19 cellular contexts compared by ENCODE assay signal in genomic region chr3:160184655-160185054, GRCh38. TPM values are rescaled to one million over a fixed set of nuclear protein-coding genes. Genes with fewer than 3 reads are reported as not detected.
DNase-seq lines count a peak whose midpoint lies in the region; ATAC-seq and TF ChIP-seq lines count a peak whose summit lies in the region.
"Had no signal": no experiment of that assay in that cellular context is flagged by ENCODE, and none has a peak within 500 bp of the region (broad histone marks: within the 10 kb centered on the region; RNA-seq: fewer than 3 reads in every experiment).

No MANE protein-coding gene starts in this region.

- 64% methylated on average over 3 of the region's 3 CpGs for WGBS in SK-N-SH (ENCODE audit: low lambda C conversion rate)
- WGBS in hepatocyte (ENCODE audit: low lambda C conversion rate, missing lambda C conversion rate): 74% methylated on average over 3 of the region's 3 CpGs

- H3K9me3 ChIP-seq in SK-N-SH: no peaks in the 10 kb centered on the region
- no peaks in the 10 kb centered on the region for H3K9me3 ChIP-seq in hepatocyte (ENCODE audit: low read depth)
- no peaks in the 10 kb centered on the region for H3K9me3 ChIP-seq in thoracic aorta
- H3K9me3 ChIP-seq: right atrium auricular region, uterus had no signal

- peaks cover 4% of the 10 kb centered on the region for H3F3A ChIP-seq in SK-N-SH (replicated peaks; ENCODE audit: insufficient read depth)

- H3K4me2 ChIP-seq in SK-N-SH: no peak overlapping the region
- no peak overlapping the region for H3K4me2 ChIP-seq in hepatocyte

- TF ChIP-seq CTCF in SK-N-SH (IDR thresholded peaks at IDR 0.05) (no peak), hepatocyte (IDR thresholded peaks at IDR 0.05; ENCODE audit: poor library complexity) (no peak), thoracic aorta (IDR thresholded peaks at IDR 0.05) (no peak)

- no peak overlapping the region for H3K4me3 ChIP-seq in SK-N-SH (ENCODE audit: low read depth in 2 of 2, low read length in 1 of 2)
- H3K4me3 ChIP-seq in hepatocyte: no peak overlapping the region
- no peak overlapping the region for H3K4me3 ChIP-seq in thoracic aorta
- H3K4me3 ChIP-seq: left ventricle myocardium inferior, right atrium auricular region, uterus had no signal

- H3K79me2 ChIP-seq in SK-N-SH (ENCODE audit: insufficient read depth): no peaks in the 10 kb centered on the region
- H3K79me2 ChIP-seq in hepatocyte: no peaks in the 10 kb centered on the region

- POLR2A ChIA-PET in SK-N-SH (lab: Yijun Ruan, JAX): no interaction called here

- H3K9ac ChIP-seq in SK-N-SH: no peak overlapping the region

- H3K9me2 ChIP-seq in SK-N-SH: no peaks in the 10 kb centered on the region
- no peaks in the 10 kb centered on the region for H3K9me2 ChIP-seq in hepatocyte (replicated peaks; ENCODE audit: insufficient read depth)

- no peak for TF ChIP-seq EP300 in SK-N-SH (IDR thresholded peaks at IDR 0.05; ENCODE audit: borderline replicate concordance in 1 of 2, low read depth in 1 of 2, low read length in 1 of 2)

- H2AFZ ChIP-seq in SK-N-SH (ENCODE audit: low read depth) (peak overlapping the region; percentile 53; the same call in 1 of the 2 replicates), hepatocyte (no peak overlapping the region)

- H3K36me3 ChIP-seq in SK-N-SH (replicated peaks in 1 of 2; ENCODE audit: control insufficient read depth in 1 of 2, insufficient read depth in 2 of 2, low read length in 1 of 2): no peaks in the 10 kb centered on the region
- no peaks in the 10 kb centered on the region for H3K36me3 ChIP-seq in hepatocyte (replicated peaks; ENCODE audit: insufficient read depth, low read depth)
- H3K36me3 ChIP-seq in thoracic aorta: no peaks in the 10 kb centered on the region
- H3K36me3 ChIP-seq: left ventricle myocardium inferior, right atrium auricular region, uterus had no signal

- no peak for DNase-seq in SK-N-SH
- DNase-seq in amniotic epithelial cell (ENCODE audit: low read depth): peak; percentile 90
- DNase-seq in hepatocyte (ENCODE audit: low spot score): no peak
- no peak for DNase-seq in thoracic aorta (ENCODE audit: low spot score)
- DNase-seq in ecto neural progenitor cell (ENCODE audit: low spot score): no peak
- DNase-seq: 8988T; activated CD4-positive, CD25-positive, alpha-beta regulatory T cell treated with anti-CD3 and anti-CD28 coated beads, Interleukin-2, amount 50 U/mL, for 72 hours; KG1; left ventricle myocardium inferior; naive thymus-derived CD8-positive, alpha-beta T cell; NCI-H146; NCI-H446 treated with DMSO at 0.1 percent for 48 hours; RPMI8226; stimulated activated CD4-positive, alpha-beta T cell treated with anti-CD3 and anti-CD28 coated beads, Interleukin-4, amount 100 ng/mL, for 24 hours; uterus had no signal

- peak overlapping the region in 1 of 2 experiments; percentile 53; a peak in 1 of 4 replicates for H3K27ac ChIP-seq in SK-N-SH (ENCODE audit: low read depth in 2 of 2, low read length in 1 of 2)
- peak overlapping the region; percentile 36 for H3K27ac ChIP-seq in hepatocyte
- H3K27ac ChIP-seq in thoracic aorta: peak overlapping the region in 1 of 2 donors; percentile 42
- H3K27ac ChIP-seq: left ventricle myocardium inferior, uterus had no signal

- ATAC-seq in SK-N-SH treated with all-trans-retinoic acid at 6 μM for 48 hours (no peak), thoracic aorta (ENCODE audit: insufficient number of reproducible peaks, low FRiP score, low read depth) (peak; percentile 46), GM19035 (IDR thresholded peaks at IDR 0.05; ENCODE audit: unreplicated experiment) (no peak), HG03442 (IDR thresholded peaks at IDR 0.05; ENCODE audit: unreplicated experiment) (no peak)
- ATAC-seq: naive thymus-derived CD8-positive, alpha-beta T cell had no signal

- CTCF ChIA-PET in SK-N-SH (lab: Yijun Ruan, JAX): no interaction called here

- H4K20me1 ChIP-seq in SK-N-SH (ENCODE audit: insufficient read depth) (no peaks in the 10 kb centered on the region), hepatocyte (ENCODE audit: insufficient read depth, poor library complexity, severe bottlenecking) (no peaks in the 10 kb centered on the region)

- no peak for TF ChIP-seq RAD21 in SK-N-SH (IDR thresholded peaks at IDR 0.05; ENCODE audit: low read length)

- H3K27me3 ChIP-seq in SK-N-SH (ENCODE audit: insufficient read depth) (no peaks in the 10 kb centered on the region), hepatocyte (no peaks in the 10 kb centered on the region), thoracic aorta (replicated peaks; ENCODE audit: insufficient read depth) (no peaks in the 10 kb centered on the region)
- H3K27me3 ChIP-seq: right atrium auricular region had no signal

- H3K4me1 ChIP-seq in SK-N-SH (ENCODE audit: control insufficient read depth in 1 of 2, insufficient read depth in 2 of 2, low read depth in 1 of 2, low read length in 1 of 2) (peaks cover 0 to 19% of the 10 kb centered on the region in 2 experiments; a peak in 3 of 4 replicates), hepatocyte (ENCODE audit: insufficient read depth) (peaks cover 22% of the 10 kb centered on the region), thoracic aorta (ENCODE audit: control insufficient read depth in 1 of 2, low read depth in 2 of 2) (peaks cover 12 to 20% of the 10 kb centered on the region in 2 donors)
- H3K4me1 ChIP-seq: left ventricle myocardium inferior, right atrium auricular region had no signal

TF ChIP-seq in SK-N-SH, 30 proteins besides CTCF, POLR2A, EP300 and RAD21 (continues in another document):
- TF ChIP-seq MAX (IDR thresholded peaks at IDR 0.05; ENCODE audit: low read depth) (no peak), ZBTB33 (IDR thresholded peaks at IDR 0.05; ENCODE audit: borderline replicate concordance, low read depth) (no peak), TCF12 (IDR thresholded peaks at IDR 0.05) (no peak), EZH2phosphoT487 (IDR thresholded peaks at IDR 0.05; ENCODE audit: borderline replicate concordance, low read depth) (no peak)
- TF ChIP-seq, protein P1, sequence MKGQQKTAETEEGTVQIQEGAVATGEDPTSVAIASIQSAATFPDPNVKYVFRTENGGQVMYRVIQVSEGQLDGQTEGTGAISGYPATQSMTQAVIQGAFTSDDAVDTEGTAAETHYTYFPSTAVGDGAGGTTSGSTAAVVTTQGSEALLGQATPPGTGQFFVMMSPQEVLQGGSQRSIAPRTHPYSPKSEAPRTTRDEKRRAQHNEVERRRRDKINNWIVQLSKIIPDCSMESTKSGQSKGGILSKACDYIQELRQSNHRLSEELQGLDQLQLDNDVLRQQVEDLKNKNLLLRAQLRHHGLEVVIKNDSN (IDR thresholded peaks at IDR 0.05; ENCODE audit: borderline replicate concordance, low read depth): no peak

TF ChIP-seq in SK-N-SH treated with all-trans-retinoic acid at 6 μM for 48 hours, 23 proteins besides CTCF, POLR2A, EP300 and RAD21:
- no peak for TF ChIP-seq ZC3H10 (CRISPR knock-in tag; IDR thresholded peaks at IDR 0.05)
- TF ChIP-seq OSR1 (CRISPR knock-in tag; IDR thresholded peaks at IDR 0.05): no peak
- TF ChIP-seq BACH2 (CRISPR knock-in tag; IDR thresholded peaks at IDR 0.05; ENCODE audit: borderline replicate concordance): no peak
- no peak for TF ChIP-seq ZFP3 (CRISPR knock-in tag; IDR thresholded peaks at IDR 0.05)
- no peak for TF ChIP-seq ZNF565 (CRISPR knock-in tag; conservative IDR thresholded peaks at IDR 0.05; ENCODE audit: low read depth)
- no peak for TF ChIP-seq ESRRG (CRISPR knock-in tag; IDR thresholded peaks at IDR 0.05)
- TF ChIP-seq ISL1 (CRISPR knock-in tag; IDR thresholded peaks at IDR 0.05): no peak
- no peak for TF ChIP-seq ARNTL (CRISPR knock-in tag; IDR thresholded peaks at IDR 0.05; ENCODE audit: borderline replicate concordance, low read depth)
- TF ChIP-seq TOX (CRISPR knock-in tag; IDR thresholded peaks at IDR 0.05; ENCODE audit: borderline replicate concordance): no peak
- no peak for TF ChIP-seq GLIS3 (CRISPR knock-in tag; IDR thresholded peaks at IDR 0.05)
- no peak for TF ChIP-seq CSDC2 (CRISPR knock-in tag; IDR thresholded peaks at IDR 0.05)
- no peak for TF ChIP-seq RARB (CRISPR knock-in tag; IDR thresholded peaks at IDR 0.05)
- TF ChIP-seq PPARA (CRISPR knock-in tag; IDR thresholded peaks at IDR 0.05; ENCODE audit: borderline replicate concordance): no peak
- TF ChIP-seq TCF4 (CRISPR knock-in tag; IDR thresholded peaks at IDR 0.05; ENCODE audit: borderline replicate concordance): no peak
- TF ChIP-seq, protein P2, sequence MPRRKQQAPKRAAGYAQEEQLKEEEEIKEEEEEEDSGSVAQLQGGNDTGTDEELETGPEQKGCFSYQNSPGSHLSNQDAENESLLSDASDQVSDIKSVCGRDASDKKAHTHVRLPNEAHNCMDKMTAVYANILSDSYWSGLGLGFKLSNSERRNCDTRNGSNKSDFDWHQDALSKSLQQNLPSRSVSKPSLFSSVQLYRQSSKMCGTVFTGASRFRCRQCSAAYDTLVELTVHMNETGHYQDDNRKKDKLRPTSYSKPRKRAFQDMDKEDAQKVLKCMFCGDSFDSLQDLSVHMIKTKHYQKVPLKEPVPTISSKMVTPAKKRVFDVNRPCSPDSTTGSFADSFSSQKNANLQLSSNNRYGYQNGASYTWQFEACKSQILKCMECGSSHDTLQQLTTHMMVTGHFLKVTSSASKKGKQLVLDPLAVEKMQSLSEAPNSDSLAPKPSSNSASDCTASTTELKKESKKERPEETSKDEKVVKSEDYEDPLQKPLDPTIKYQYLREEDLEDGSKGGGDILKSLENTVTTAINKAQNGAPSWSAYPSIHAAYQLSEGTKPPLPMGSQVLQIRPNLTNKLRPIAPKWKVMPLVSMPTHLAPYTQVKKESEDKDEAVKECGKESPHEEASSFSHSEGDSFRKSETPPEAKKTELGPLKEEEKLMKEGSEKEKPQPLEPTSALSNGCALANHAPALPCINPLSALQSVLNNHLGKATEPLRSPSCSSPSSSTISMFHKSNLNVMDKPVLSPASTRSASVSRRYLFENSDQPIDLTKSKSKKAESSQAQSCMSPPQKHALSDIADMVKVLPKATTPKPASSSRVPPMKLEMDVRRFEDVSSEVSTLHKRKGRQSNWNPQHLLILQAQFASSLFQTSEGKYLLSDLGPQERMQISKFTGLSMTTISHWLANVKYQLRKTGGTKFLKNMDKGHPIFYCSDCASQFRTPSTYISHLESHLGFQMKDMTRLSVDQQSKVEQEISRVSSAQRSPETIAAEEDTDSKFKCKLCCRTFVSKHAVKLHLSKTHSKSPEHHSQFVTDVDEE (CRISPR knock-in tag; IDR thresholded peaks at IDR 0.05): no peak

RNA-seq across cellular contexts. Expression of gene C3orf80, which starts 40.6 kb away (rescaled TPM):
- polyA plus RNA-seq in SK-N-SH (2012; rRNA removed): 0.02 TPM in 1 of 2 replicates, not detected in the other
- 0.01 TPM in 1 of 2 replicates, not detected in the other for polyA plus RNA-seq in SK-N-SH (2012; cell fraction: cytosol; rRNA removed)
- polyA plus RNA-seq in SK-N-SH (2012; cell fraction: nucleus; rRNA removed): 0.02 and 0.08 TPM in 2 replicates
- 0.32 and 0.47 TPM in 2 replicates for total RNA-seq in hepatocyte
- 0.46 and 0.55 TPM in 2 replicates for polyA plus RNA-seq in hepatocyte
- total RNA-seq in thoracic aorta: 1 to 10 TPM; 1.1 to 1.6 TPM
- total RNA-seq: naive thymus-derived CD8-positive, alpha-beta T cell had no signal
- polyA plus RNA-seq: naive thymus-derived CD8-positive, alpha-beta T cell had no signal
